In genomic region chr22:49967333-49968241, GRCh38 we compare ENCODE assay signal across 8 cellular contexts. TPM values are rescaled to one million over a fixed set of nuclear protein-coding genes. Genes with fewer than 3 reads are reported as not detected.
DNase-seq lines count a peak whose midpoint lies in the region; ATAC-seq and TF ChIP-seq lines count a peak whose summit lies in the region.

No MANE protein-coding gene starts in this region.

- H3K36me3 ChIP-seq in mucosa of descending colon (ENCODE audit: low read depth), result peaks cover 5% of the 10 kb centered on the region
- H3K36me3 ChIP-seq in transverse colon, result peaks cover 0 to 12% (median 7%) of the 10 kb centered on the region in 4 donors
- peaks cover 15% of the 10 kb centered on the region for H3K36me3 ChIP-seq in brain microvascular endothelial cell (replicated peaks)

- no peak for TF ChIP-seq POLR2A in transverse colon (IDR thresholded peaks at IDR 0.05)

- intact Hi-C loops in mucosa of descending colon (cut with DNase I, micrococcal nuclease), result no loop called here
- intact Hi-C loops in transverse colon (cut with DNase I; ENCODE audit: low total_unique reads), result no loop called here

- 76 to 89% methylated on average over 2 to 33 of the region's 38 CpGs for WGBS in transverse colon (ENCODE audit: low coverage in 1 of 2), 2 donors

- H3K27ac Mint-ChIP-seq in chondrocyte (ENCODE audit: unreplicated experiment), result peak overlapping the region; percentile 12

- H3K4me1 Mint-ChIP-seq in chondrocyte (ENCODE audit: low read depth), result peaks cover 18% of the 10 kb centered on the region

- in situ Hi-C loops in transverse colon (cut with MboI; ENCODE audit: low pct_ligation_motif_present in 1 of 4, low pct_unique_long_range_greater_than_20kb in 1 of 4, low sequenced_read_pairs in 3 of 4) (loop anchor here in 1 of 4 donors (25.0 kb wide), 1 partner anchor 105 kb away; the partner anchor contains the start of gene ZBED4), brain microvascular endothelial cell (cut with HindIII; ENCODE audit: low pct_ligation_motif_present, low sequenced_read_pairs) (no loop called here)

- H3K36me3 Mint-ChIP-seq in chondrocyte (ENCODE audit: low read depth), result peaks cover 1% of the 10 kb centered on the region

- H3K4me1 ChIP-seq in mucosa of descending colon (ENCODE audit: low read depth) (peaks cover 49% of the 10 kb centered on the region), transverse colon (peaks cover 37 to 70% (median 65%) of the 10 kb centered on the region in 4 donors)

- no peak overlapping the region for H3K4me3 Mint-ChIP-seq in chondrocyte (ENCODE audit: unreplicated experiment)

- no peaks in the 10 kb centered on the region for H3K27me3 Mint-ChIP-seq in chondrocyte (ENCODE audit: low read depth)

- H3K27me3 ChIP-seq in transverse colon (no peaks in the 10 kb centered on the region), brain microvascular endothelial cell (replicated peaks) (no peaks in the 10 kb centered on the region)

- H3K4me3 ChIP-seq in mucosa of descending colon (no peak overlapping the region), transverse colon (peak overlapping the region in 1 of 4 donors; percentile 9), brain microvascular endothelial cell (ENCODE audit: low read depth, low read length) (no peak overlapping the region)

- no peaks in the 10 kb centered on the region for H3K9me3 ChIP-seq in mucosa of descending colon
- no peaks in the 10 kb centered on the region for H3K9me3 ChIP-seq in transverse colon

- DNase-seq in activated T-cell treated with anti-CD3 and anti-CD28 coated beads, Interleukin-2, amount 50 U/mL, for 1 hour, result peak; percentile 47
- DNase-seq in activated T-cell treated with anti-CD3 and anti-CD28 coated beads for 4 hours, result no peak
- peak; percentile 88 for DNase-seq in chondrocyte (ENCODE audit: low spot score)
- peak; percentile 39 to 69 (median 52) for DNase-seq in mucosa of descending colon
- DNase-seq in transverse colon, result peak; percentile 52
- no peak for DNase-seq in brain microvascular endothelial cell
- no peak for DNase-seq in HuH-7 (ENCODE audit: low spot score)

- no peak for TF ChIP-seq EP300 in transverse colon (IDR thresholded peaks at IDR 0.05; ENCODE audit: low read depth)

- TF ChIP-seq CTCF in chondrocyte (IDR thresholded peaks at IDR 0.05), result no peak
- TF ChIP-seq CTCF in mucosa of descending colon (IDR thresholded peaks at IDR 0.05), result no peak
- no peak for TF ChIP-seq CTCF in transverse colon (IDR thresholded peaks at IDR 0.05)
- no peak for TF ChIP-seq CTCF in brain microvascular endothelial cell (IDR thresholded peaks at IDR 0.05; ENCODE audit: low read depth, low read length, missing control alignments)

- ATAC-seq in mucosa of descending colon (no peak), HG02571 (IDR thresholded peaks at IDR 0.05; ENCODE audit: unreplicated experiment) (no peak)

- no peaks in the 10 kb centered on the region for H3K9me3 Mint-ChIP-seq in chondrocyte (ENCODE audit: low read depth)

- H3K27ac ChIP-seq in transverse colon, result peak overlapping the region; percentile 93 to 95 (median 94)
- no peak overlapping the region for H3K27ac ChIP-seq in brain microvascular endothelial cell

RNA-seq across cellular contexts. Expression of gene PIM3, which starts 7.0 kb away (rescaled TPM):
- total RNA-seq in chondrocyte, result 12.0 to 18.2 TPM (median 16.8 TPM) in 3 replicates
- 100 to 1,000 TPM in 1 of 3 donors, 10 to 100 TPM in 2; 56.4 to 106 (median 58.7) TPM for total RNA-seq in mucosa of descending colon
- total RNA-seq in transverse colon, result 100 to 1,000 TPM; 115 to 290 (median 147) TPM

RNA-seq across cellular contexts. Expression of gene IL17REL, which starts 45.0 kb away (rescaled TPM):
- total RNA-seq in chondrocyte (0.17 to 0.23 TPM in 2 of 3 replicates, not detected in the other), mucosa of descending colon (under 1 TPM in 2 of 3 donors, not detected in 1; 0.09 to 0.43 TPM), transverse colon (1 to 10 TPM in 2 of 4 donors, under 1 TPM in 2; 0.32 to 2.2 (median 1.3) TPM)

RNA-seq across cellular contexts. Expression of gene CRELD2, which starts 49.2 kb away (rescaled TPM):
- total RNA-seq in chondrocyte (44.3 to 117 TPM (median 49.9 TPM) in 3 replicates), mucosa of descending colon (10 to 100 TPM; 27.6 to 57.6 (median 32.2) TPM), transverse colon (10 to 100 TPM; 31.0 to 37.9 (median 36.4) TPM)

RNA-seq across cellular contexts. Expression of gene ALG12, which starts 49.3 kb away (rescaled TPM):
- total RNA-seq in chondrocyte (18.7 to 27.3 TPM (median 20.6 TPM) in 3 replicates), mucosa of descending colon (10 to 100 TPM; 21.7 to 28.7 (median 25.5) TPM), transverse colon (10 to 100 TPM; 10.1 to 24.4 (median 18.3) TPM)

Comparison
In these comparisons a context has a peak if more than half of its experiments do, and no peak if none do; other contexts are left out.
1. DNase-seq: peak in activated T-cell treated with anti-CD3 and anti-CD28 coated beads, Interleukin-2, amount 50 U/mL, for 1 hour (single experiment), chondrocyte (single experiment), mucosa of descending colon (3 of 3) and transverse colon (single experiment); none in activated T-cell treated with anti-CD3 and anti-CD28 coated beads for 4 hours (single experiment), brain microvascular endothelial cell (single experiment) and HuH-7 (single experiment).